8 cellular contexts compared by ENCODE assay signal in the genomic region with DNA sequence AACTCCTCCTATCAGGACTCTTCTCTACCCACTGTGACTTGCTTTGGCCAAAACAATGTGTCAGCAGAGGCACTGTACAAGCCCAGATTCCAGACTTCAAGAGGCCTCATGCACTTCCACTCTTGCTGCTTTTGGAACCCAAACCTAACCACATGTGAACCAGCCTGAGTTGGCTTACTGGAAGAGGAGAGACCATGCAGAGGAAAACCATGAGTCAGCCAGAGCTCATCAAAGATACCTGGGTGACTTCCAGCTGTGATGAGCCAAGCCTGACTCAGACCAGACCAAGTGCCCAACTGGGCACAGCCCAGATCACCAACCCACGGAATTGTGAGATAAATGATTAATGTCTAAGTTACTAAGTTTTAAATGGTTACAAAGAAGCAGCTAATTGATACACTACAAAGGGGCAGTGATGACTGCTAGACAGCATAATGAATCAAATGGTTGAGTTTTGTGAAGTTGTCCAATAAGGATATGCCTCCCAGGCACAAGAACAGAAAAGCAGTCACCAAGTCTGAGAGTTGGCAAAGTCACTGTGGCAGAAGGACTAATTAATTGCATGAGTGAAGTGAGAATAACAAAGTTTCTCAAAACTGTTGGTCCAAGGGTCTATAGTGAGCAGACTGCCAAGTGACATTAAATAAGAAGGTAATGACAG. TPM values are rescaled to one million over a fixed set of nuclear protein-coding genes. Genes with fewer than 3 reads are reported as not detected.
A peak's percentile ranks its signal among the peaks of the same experiment; 100 is the strongest.
DNase-seq lines count a peak whose midpoint lies in the region; ATAC-seq lines count a peak whose summit lies in the region.

No MANE protein-coding gene starts in this region.

- H3K4me2 ChIP-seq in mesenchymal stem cell (ENCODE audit: low read length, poor library complexity, severe bottlenecking): no peak overlapping the region
- no peak overlapping the region for H3K4me2 ChIP-seq in trophoblast cell (ENCODE audit: low read length)

- no CpG with 5 or more reads among the region's 1 CpG for WGBS in mesenchymal stem cell
- no CpG with 5 or more reads among the region's 1 CpG for WGBS in trophoblast cell (ENCODE audit: extremely low coverage, insufficient coverage, insufficient read length)

- peaks cover 7% of the 10 kb centered on the region for H3K79me1 ChIP-seq in mesenchymal stem cell (replicated peaks; ENCODE audit: low read length, poor library complexity, severe bottlenecking)
- H3K79me1 ChIP-seq in trophoblast cell (ENCODE audit: low read length): no peaks in the 10 kb centered on the region

- no peak overlapping the region for H2BK5ac ChIP-seq in mesenchymal stem cell (ENCODE audit: low read depth, low read length, poor library complexity, severe bottlenecking)
- H2BK5ac ChIP-seq in trophoblast cell (ENCODE audit: low read depth, low read length, poor library complexity): no peak overlapping the region

- H3K4ac ChIP-seq in mesenchymal stem cell (ENCODE audit: low read depth in 1 of 2, low read length in 2 of 2) (no peak overlapping the region), trophoblast cell (ENCODE audit: low read depth, low read length) (no peak overlapping the region)

- ATAC-seq in HG02798 (IDR thresholded peaks at IDR 0.05; ENCODE audit: poor library complexity, unreplicated experiment): peak; percentile 41
- ATAC-seq in HG02763 (IDR thresholded peaks at IDR 0.05; ENCODE audit: unreplicated experiment): no peak
- no peak for ATAC-seq in HG03521 (IDR thresholded peaks at IDR 0.05; ENCODE audit: unreplicated experiment)
- no peak for ATAC-seq in GM21526 (IDR thresholded peaks at IDR 0.05; ENCODE audit: low FRiP score, unreplicated experiment)

- no peak overlapping the region for H2AFZ ChIP-seq in mesenchymal stem cell (ENCODE audit: low read depth, low read length)
- H2AFZ ChIP-seq in trophoblast cell (ENCODE audit: insufficient read depth, low read length, poor library complexity): no peak overlapping the region

- H2BK120ac ChIP-seq in mesenchymal stem cell (ENCODE audit: low read depth, low read length) (no peak overlapping the region), trophoblast cell (ENCODE audit: insufficient read depth, low read length, poor library complexity) (no peak overlapping the region)

- H3K14ac ChIP-seq in mesenchymal stem cell (ENCODE audit: low read length in 2 of 2) (no peak overlapping the region), trophoblast cell (ENCODE audit: low read length) (no peak overlapping the region)

- H3K27ac ChIP-seq in mesenchymal stem cell (ENCODE audit: low read length, poor library complexity, severe bottlenecking) (peak overlapping the region; percentile 88), trophoblast cell (ENCODE audit: low read depth, low read length) (no peak overlapping the region)

- H2AK5ac ChIP-seq in mesenchymal stem cell (ENCODE audit: low read length, severe bottlenecking): no peak overlapping the region
- H2AK5ac ChIP-seq in trophoblast cell (ENCODE audit: low read length): no peak overlapping the region

- no peak overlapping the region for H3K23ac ChIP-seq in mesenchymal stem cell (ENCODE audit: low read length in 2 of 2)
- H3K23ac ChIP-seq in trophoblast cell (ENCODE audit: low read length): no peak overlapping the region

- no peak overlapping the region for H2BK15ac ChIP-seq in mesenchymal stem cell (ENCODE audit: low read depth, poor library complexity, severe bottlenecking)

- H3K27me3 ChIP-seq in adipocyte (replicated peaks; ENCODE audit: control insufficient read depth, insufficient read depth, low read length): no peaks in the 10 kb centered on the region
- H3K27me3 ChIP-seq in mesenchymal stem cell (ENCODE audit: control insufficient read depth in 1 of 2, insufficient read depth in 1 of 2, low read length in 2 of 2): no peaks in the 10 kb centered on the region
- no peaks in the 10 kb centered on the region for H3K27me3 ChIP-seq in trophoblast cell (ENCODE audit: insufficient read depth, low read length)

- no peak overlapping the region for H4K12ac ChIP-seq in trophoblast cell (ENCODE audit: low read depth, low read length)

- no peak overlapping the region for H4K8ac ChIP-seq in mesenchymal stem cell (ENCODE audit: low read length)
- no peak overlapping the region for H4K8ac ChIP-seq in trophoblast cell (ENCODE audit: low read depth, low read length)

- H3K9me3 ChIP-seq in adipocyte (ENCODE audit: control insufficient read depth, low read length): peaks cover 13% of the 10 kb centered on the region
- peaks cover 16% of the 10 kb centered on the region for H3K9me3 ChIP-seq in mesenchymal stem cell (ENCODE audit: control insufficient read depth, low read length)
- H3K9me3 ChIP-seq in trophoblast cell (ENCODE audit: insufficient read depth, low read depth, low read length): no peaks in the 10 kb centered on the region

- peaks cover 26% of the 10 kb centered on the region for H3K4me1 ChIP-seq in adipocyte (ENCODE audit: control insufficient read depth, insufficient read depth, low read length)
- no peaks in the 10 kb centered on the region for H3K4me1 ChIP-seq in mesenchymal stem cell (ENCODE audit: control insufficient read depth, insufficient read depth, low read depth, low read length)
- H3K4me1 ChIP-seq in trophoblast cell (ENCODE audit: control insufficient read depth in 1 of 2, insufficient read depth in 2 of 2, low read length in 2 of 2): no peaks in the 10 kb centered on the region

- H3K18ac ChIP-seq in mesenchymal stem cell (ENCODE audit: low read depth in 1 of 2, low read length in 2 of 2) (no peak overlapping the region), trophoblast cell (ENCODE audit: low read length) (no peak overlapping the region)

- no peaks in the 10 kb centered on the region for H3K79me2 ChIP-seq in trophoblast cell (ENCODE audit: control insufficient read depth, insufficient read depth, low read length, poor library complexity)

- H2BK12ac ChIP-seq in mesenchymal stem cell (ENCODE audit: low read length in 2 of 2): no peak overlapping the region
- no peak overlapping the region for H2BK12ac ChIP-seq in trophoblast cell (ENCODE audit: low read length)

- peak overlapping the region; percentile 24 for H3K9ac ChIP-seq in adipocyte (ENCODE audit: low read length)
- H3K9ac ChIP-seq in mesenchymal stem cell (ENCODE audit: low read length): peak overlapping the region; percentile 73
- H3K9ac ChIP-seq in trophoblast cell (ENCODE audit: low read length): no peak overlapping the region

- H3K4me3 ChIP-seq in adipocyte (ENCODE audit: low read length): peak overlapping the region; percentile 43
- peak overlapping the region in 1 of 2 experiments; percentile 41 for H3K4me3 ChIP-seq in mesenchymal stem cell (ENCODE audit: insufficient read depth in 1 of 2, low read depth in 1 of 2, low read length in 2 of 2)
- H3K4me3 ChIP-seq in trophoblast cell (ENCODE audit: low read depth, low read length): no peak overlapping the region

- H4K91ac ChIP-seq in mesenchymal stem cell (ENCODE audit: low read length) (no peak overlapping the region), trophoblast cell (ENCODE audit: low read depth, low read length) (no peak overlapping the region)

- DNase-seq in GM04503 (ENCODE audit: low read depth) (peak; percentile 100), adipocyte (ENCODE audit: low read depth) (peak; percentile 85), mesenchymal stem cell (peak; percentile 76), trophoblast cell (no peak)

- H3K36me3 ChIP-seq in adipocyte (ENCODE audit: control insufficient read depth, insufficient read depth, low read length, severe bottlenecking) (no peaks in the 10 kb centered on the region), mesenchymal stem cell (ENCODE audit: control insufficient read depth in 1 of 2, insufficient read depth in 2 of 2, low read depth in 1 of 2, low read length in 2 of 2) (peaks cover 0 to 15% of the 10 kb centered on the region in 2 experiments), trophoblast cell (ENCODE audit: control insufficient read depth in 1 of 2, insufficient read depth in 2 of 2, low read length in 2 of 2) (no peaks in the 10 kb centered on the region)

RNA-seq across cellular contexts. Expression of gene BEND6, which starts 16.1 kb away (rescaled TPM):
- polyA plus RNA-seq in mesenchymal stem cell (2013, experiment 1 of 2): 3.2 TPM
- polyA plus RNA-seq in mesenchymal stem cell (2013, experiment 2 of 2): 3.9 TPM
- 8.7 and 9.6 TPM in 2 replicates for polyA plus RNA-seq in trophoblast cell (2013)

Comparison
In these comparisons a context has a peak if more than half of its experiments do, and no peak if none do; other contexts are left out.
1. DNase-seq: peak in GM04503 (single experiment), adipocyte (single experiment) and mesenchymal stem cell (single experiment); none in trophoblast cell (0 of 2).